ENCODE assay signal across 8 cellular contexts in genomic region chr4:1792832-1793495, GRCh38. TPM values are rescaled to one million over a fixed set of nuclear protein-coding genes. Genes with fewer than 3 reads are reported as not detected.
A peak's percentile ranks its signal among the peaks of the same experiment; 100 is the strongest.
DNase-seq lines count a peak whose midpoint lies in the region; ATAC-seq and TF ChIP-seq lines count a peak whose summit lies in the region.

TSS of gene FGFR3 (plus strand) at chr4:1793293. CDS start at chr4:1793935, 642 bp downstream.

- peak; percentile 74 for ATAC-seq in GM19463 (IDR thresholded peaks at IDR 0.05; ENCODE audit: unreplicated experiment)

- TF ChIP-seq CTCF in glutamatergic neuron (IDR thresholded peaks at IDR 0.05; ENCODE audit: partially characterized antibody, unreplicated experiment) (no peak), parathyroid adenoma (IDR thresholded peaks at IDR 0.05) (no peak)

- peaks cover 15% of the 10 kb centered on the region for H3K4me1 ChIP-seq in BLaER1
- no peaks in the 10 kb centered on the region for H3K4me1 ChIP-seq in parathyroid adenoma

- peaks cover 60% of the 10 kb centered on the region for H4K20me1 ChIP-seq in BLaER1

- H3K4me2 ChIP-seq in BLaER1 (peak within 1 kb of the TSS; percentile 100), parathyroid adenoma (ENCODE audit: low read length) (peak within 1 kb of the TSS; percentile 38)

- peak within 1 kb of the TSS; percentile 70 for H3K4me3 ChIP-seq in BLaER1
- H3K4me3 ChIP-seq in parathyroid adenoma (ENCODE audit: low read depth, low read length) = no peak within 1 kb of the TSS

- H2AFZ ChIP-seq in parathyroid adenoma = no peak within 1 kb of the TSS

- no peak within 1 kb of the TSS for H3K4me3 Mint-ChIP-seq in glutamatergic neuron (ENCODE audit: unreplicated experiment)

- no peaks in the 10 kb centered on the region for H3K36me3 Mint-ChIP-seq in glutamatergic neuron (ENCODE audit: unreplicated experiment)

- H3K27me3 ChIP-seq in BLaER1 = peaks cover 83% of the 10 kb centered on the region
- H3K27me3 ChIP-seq in parathyroid adenoma (ENCODE audit: control insufficient read depth, insufficient read depth, low read length) = peaks cover 3% of the 10 kb centered on the region

- H3K27ac ChIP-seq in BLaER1 = no peak within 1 kb of the TSS
- no peak within 1 kb of the TSS for H3K27ac ChIP-seq in parathyroid adenoma

- no peaks in the 10 kb centered on the region for H3K9me3 ChIP-seq in BLaER1
- no peaks in the 10 kb centered on the region for H3K9me3 ChIP-seq in parathyroid adenoma (ENCODE audit: control insufficient read depth, low read length)

- no peaks in the 10 kb centered on the region for H3K79me2 ChIP-seq in parathyroid adenoma

- H3K36me3 ChIP-seq in BLaER1 (no peaks in the 10 kb centered on the region), parathyroid adenoma (ENCODE audit: control insufficient read depth, insufficient read depth, low read length) (no peaks in the 10 kb centered on the region)

- H3K4me1 Mint-ChIP-seq in glutamatergic neuron (ENCODE audit: low read depth, unreplicated experiment) = no peaks in the 10 kb centered on the region

- H3K9me3 Mint-ChIP-seq in glutamatergic neuron (ENCODE audit: unreplicated experiment) = peaks cover 2% of the 10 kb centered on the region

- H3K9ac ChIP-seq in BLaER1 (peak within 1 kb of the TSS; percentile 45; the same call in 1 of the 2 replicates), parathyroid adenoma (no peak within 1 kb of the TSS)

- DNase-seq in NCI-H2171 treated with DMSO at 0.1 percent for 48 hours (lab: John Stamatoyannopoulos, UW) = peak; percentile 50
- peak; percentile 7 for DNase-seq in activated T-helper 1 cell treated with Interleukin-2 at 50 U/mL for 16 hours (ENCODE audit: low read depth)
- DNase-seq in glutamatergic neuron = no peak
- no peak for DNase-seq in central memory CD4-positive, alpha-beta T cell
- DNase-seq in NAMALWA (ENCODE audit: low spot score) = no peak

- no peak within 1 kb of the TSS for H3K27ac Mint-ChIP-seq in glutamatergic neuron (ENCODE audit: unreplicated experiment)

- peaks cover 14% of the 10 kb centered on the region for H3K27me3 Mint-ChIP-seq in glutamatergic neuron (ENCODE audit: unreplicated experiment)

RNA-seq across cellular contexts. Expression of gene FGFR3, which starts in this region (rescaled TPM):
- total RNA-seq in glutamatergic neuron (ENCODE audit: unreplicated experiment) = 11.3 TPM

Comparison
In these comparisons a context has a peak if more than half of its experiments do, and no peak if none do; other contexts are left out.
1. DNase-seq: peak in NCI-H2171 treated with DMSO at 0.1 percent for 48 hours (single experiment) and activated T-helper 1 cell treated with Interleukin-2 at 50 U/mL for 16 hours (single experiment); none in glutamatergic neuron (single experiment), central memory CD4-positive, alpha-beta T cell (single experiment) and NAMALWA (single experiment).